ENCODE assay signal across 36 cellular contexts in the genomic region with DNA sequence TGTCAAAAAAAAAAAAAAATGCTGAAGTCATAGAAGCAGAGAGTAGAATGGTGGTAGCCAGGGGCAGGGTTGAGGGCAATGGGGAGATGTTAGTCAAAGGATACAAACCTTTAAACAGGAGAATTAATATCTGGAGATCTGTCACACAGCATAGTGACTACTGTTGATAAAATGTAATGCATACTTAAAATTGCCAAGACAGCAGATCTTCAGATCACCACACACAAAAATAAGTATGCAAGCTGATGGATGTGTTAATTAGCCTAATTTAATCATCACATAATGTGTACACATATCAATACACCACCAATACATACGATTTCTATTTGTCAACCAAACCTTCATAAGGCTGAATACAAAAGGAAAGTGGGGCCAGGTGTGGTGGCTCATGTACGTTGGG.
"Had no signal": no experiment of that assay in that cellular context is flagged by ENCODE, and none has a peak within 500 bp of the region (broad histone marks: within the 10 kb centered on the region; RNA-seq: fewer than 3 reads in every experiment).

No MANE protein-coding gene starts in this region.

- H3K9me3 ChIP-seq: MG63 had no signal

- H3K4me3 ChIP-seq: MG63 had no signal

- DNase-seq: Karpas-422, Kasumi-1, MG63, MM.1S, MV-4-11, NCI-H1048, NCI-H1092, NCI-H1092 treated with DMSO at 0.1 percent for 48 hours, NCI-H1105, NCI-H1105 treated with DMSO at 0.1 percent for 48 hours, NCI-H1417, NCI-H1417 treated with DMSO at 0.1 percent for 48 hours, NCI-H1436, NCI-H1436 treated with DMSO at 0.1 percent for 48 hours, NCI-H146, NCI-H1694, NCI-H1694 treated with DMSO at 0.1 percent for 48 hours, NCI-H187, NCI-H187 treated with DMSO at 0.1 percent for 48 hours, NCI-H1930, NCI-H2029, NCI-H2029 treated with DMSO at 0.1 percent for 48 hours, NCI-H2081, NCI-H2081 treated with DMSO at 0.1 percent for 48 hours, NCI-H2107, NCI-H2171, NCI-H2171 treated with DMSO at 0.1 percent for 48 hours, NCI-H2227 treated with DMSO at 0.1 percent for 48 hours, NCI-H226, NCI-H345, NCI-H446, NCI-H446 treated with DMSO at 0.1 percent for 48 hours, NCI-H510A, NCI-H510A treated with DMSO at 0.1 percent for 48 hours, NCI-H524, NCI-H524 treated with DMSO at 0.1 percent for 48 hours had no signal

- H3K36me3 ChIP-seq: MG63 had no signal
